Comparison of ENCODE assay signal across 8 cellular contexts in the genomic region with DNA sequence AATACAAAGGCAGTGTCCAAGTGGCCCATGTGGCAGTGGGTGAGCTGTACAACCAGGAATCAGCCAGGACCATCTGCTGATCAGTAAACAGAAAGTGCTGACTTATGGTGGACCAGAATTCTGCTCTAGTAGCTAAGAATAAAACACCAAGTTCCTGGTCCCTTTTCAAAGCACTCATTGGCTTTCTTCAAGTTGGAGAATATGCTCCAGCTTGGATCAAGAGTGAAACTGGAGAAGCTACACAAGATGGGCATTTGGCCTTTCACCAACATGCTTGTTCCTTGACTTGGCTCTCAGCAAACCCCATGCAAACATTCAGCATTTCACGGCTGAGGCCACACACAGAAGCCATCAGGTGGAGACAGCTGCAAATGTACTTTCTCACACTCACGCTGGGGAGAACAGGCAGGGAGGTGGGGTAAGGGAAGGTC. TPM values are rescaled to one million over a fixed set of nuclear protein-coding genes. Genes with fewer than 3 reads are reported as not detected.
A peak's percentile ranks its signal among the peaks of the same experiment; 100 is the strongest.
DNase-seq lines count a peak whose midpoint lies in the region; ATAC-seq and TF ChIP-seq lines count a peak whose summit lies in the region.

No MANE protein-coding gene starts in this region.

- ATAC-seq in GM21381 (IDR thresholded peaks at IDR 0.05; ENCODE audit: unreplicated experiment): peak; percentile 72
- peak; percentile 67 for ATAC-seq in HG03575 (IDR thresholded peaks at IDR 0.05; ENCODE audit: extremely low read depth, insufficient number of reproducible peaks, low FRiP score, unreplicated experiment)

- no peaks in the 10 kb centered on the region for H3K9me3 Mint-ChIP-seq in osteocyte (ENCODE audit: unreplicated experiment)

- no peak overlapping the region for H3K27ac Mint-ChIP-seq in osteocyte (ENCODE audit: unreplicated experiment)

- no peak overlapping the region for H3K4me3 Mint-ChIP-seq in osteocyte (ENCODE audit: unreplicated experiment)

- H3K36me3 Mint-ChIP-seq in osteocyte (ENCODE audit: unreplicated experiment): peaks cover 3% of the 10 kb centered on the region

- peaks cover 37% of the 10 kb centered on the region for H3K4me1 Mint-ChIP-seq in osteocyte (ENCODE audit: unreplicated experiment)

- no peak for TF ChIP-seq CTCF in osteocyte (IDR thresholded peaks at IDR 0.05)

- peak; percentile 49 for DNase-seq in Daoy (ENCODE audit: low read depth)
- DNase-seq in fibroblast of peridontal ligament (ENCODE audit: extremely low read depth): peak; percentile 77
- no peak for DNase-seq in AG20443 (ENCODE audit: low spot score)
- DNase-seq in SW480 (ENCODE audit: low spot score): no peak
- no peak for DNase-seq in osteocyte (ENCODE audit: extremely low spot score, unreplicated experiment)
- DNase-seq in amniotic stem cell (lab: John Stamatoyannopoulos, UW): no peak

- no peaks in the 10 kb centered on the region for H3K27me3 Mint-ChIP-seq in osteocyte (ENCODE audit: unreplicated experiment)

RNA-seq across cellular contexts. Expression of a gene that starts 32.1 kb away (rescaled TPM):
- 7.5 and 9.9 TPM in 2 replicates for total RNA-seq in Daoy (2014; rRNA removed; shearing (Covaris generic))
- 33.5 and 34.5 TPM in 2 replicates for total RNA-seq in osteocyte

Comparison
In these comparisons a context has a peak if more than half of its experiments do, and no peak if none do; other contexts are left out.
1. DNase-seq: peak in Daoy (single experiment) and fibroblast of peridontal ligament (single experiment); none in AG20443 (single experiment), SW480 (single experiment), osteocyte (single experiment) and amniotic stem cell (single experiment).